In genomic region chr6:116536216-116536621, GRCh38 we compare ENCODE assay signal across 1 cellular context.
TF ChIP-seq lines count a peak whose summit lies in the region.

No MANE protein-coding gene starts in this region.

TF ChIP-seq in H1, 55 proteins besides CTCF, POLR2A, EP300 and RAD21:
- TF ChIP-seq JUND (IDR thresholded peaks at IDR 0.05; ENCODE audit: low read length) (no peak), POLR2AphosphoS5 (IDR thresholded peaks at IDR 0.05; ENCODE audit: low read depth, low read length) (no peak), SP2 (IDR thresholded peaks at IDR 0.05; ENCODE audit: low read length) (no peak)
